ENCODE assay signal across 8 cellular contexts in genomic region chr5:150734579-150735384, GRCh38. TPM values are rescaled to one million over a fixed set of nuclear protein-coding genes. Genes with fewer than 3 reads are reported as not detected.
DNase-seq lines count a peak whose midpoint lies in the region; FAIRE-seq and TF ChIP-seq lines count a peak whose summit lies in the region.

No MANE protein-coding gene starts in this region.

- peaks cover 63% of the 10 kb centered on the region for H3K36me3 Mint-ChIP-seq in mesothelial cell of epicardium

- H3K27ac ChIP-seq in HEK293 (ENCODE audit: extremely low read depth, low read depth, low read length) (no peak overlapping the region), layer of hippocampus (ENCODE audit: low read depth, low read length) (peak overlapping the region; percentile 21), hepatocyte (no peak overlapping the region)

- no peak overlapping the region for H3K4me3 Mint-ChIP-seq in mesothelial cell of epicardium

- WGBS in hepatocyte (ENCODE audit: low lambda C conversion rate, missing lambda C conversion rate) = 84% methylated on average over 7 of the region's 7 CpGs

- H4K20me1 ChIP-seq in hepatocyte (ENCODE audit: insufficient read depth, poor library complexity, severe bottlenecking) = no peaks in the 10 kb centered on the region

- H3K9me2 ChIP-seq in hepatocyte (replicated peaks; ENCODE audit: insufficient read depth) = no peaks in the 10 kb centered on the region

- H3K4me3 ChIP-seq in HEK293 (ENCODE audit: low read depth, low read length) = no peak overlapping the region
- H3K4me3 ChIP-seq in hepatocyte = no peak overlapping the region

- TF ChIP-seq CTCF in HEK293 (tag by site-specific recombination; IDR thresholded peaks at IDR 0.05) (no peak), mesothelial cell of epicardium (IDR thresholded peaks at IDR 0.05; ENCODE audit: unreplicated experiment) (no peak), hepatocyte (IDR thresholded peaks at IDR 0.05; ENCODE audit: poor library complexity) (no peak)

- no peaks in the 10 kb centered on the region; the same call in 1 of the 2 replicates for H3K9me3 ChIP-seq in HEK293 (ENCODE audit: control insufficient read depth, insufficient read depth, low read depth, low read length)
- H3K9me3 ChIP-seq in hepatocyte (ENCODE audit: low read depth) = peaks cover 7% of the 10 kb centered on the region

- H2AFZ ChIP-seq in hepatocyte = no peak overlapping the region

- no peak for FAIRE-seq in GM12892 (lab: Jason Lieb, UNC)

- H3K36me3 ChIP-seq in HEK293 (ENCODE audit: control insufficient read depth in 2 of 2, insufficient read depth in 1 of 2, low read length in 2 of 2) (peaks cover 37 to 63% of the 10 kb centered on the region in 2 experiments), hepatocyte (replicated peaks; ENCODE audit: insufficient read depth, low read depth) (peaks cover 15% of the 10 kb centered on the region)

- no peaks in the 10 kb centered on the region for H3K4me1 Mint-ChIP-seq in mesothelial cell of epicardium

- CTCF ChIA-PET in HEK293 (lab: Yijun Ruan, JAX) = interaction anchor here (0.6 to 2.7 kb wide), 4 partner anchors 17 to 378 kb away, joined by 3 to 6 read pairs (median 4); no protein-coding TSS in a partner anchor

- H3K4me2 ChIP-seq in hepatocyte = no peak overlapping the region

- no peak overlapping the region for H3K27ac Mint-ChIP-seq in mesothelial cell of epicardium

- H3K27me3 Mint-ChIP-seq in mesothelial cell of epicardium (ENCODE audit: low read depth) = no peaks in the 10 kb centered on the region

- H3K27me3 ChIP-seq in layer of hippocampus (ENCODE audit: control insufficient read depth, insufficient read depth, low read length) = no peaks in the 10 kb centered on the region
- H3K27me3 ChIP-seq in hepatocyte = no peaks in the 10 kb centered on the region

- DNase-seq in GM12892 (ENCODE audit: insufficient read length) (peak; percentile 11), SIG-M5 treated with dmso at 0.1 percent for 504 hours (lab: John Stamatoyannopoulos, UW; ENCODE audit: unreplicated experiment) (peak; percentile 88), COLO829 (ENCODE audit: low spot score) (no peak), mesothelial cell of epicardium (ENCODE audit: low spot score in 2 of 2, unreplicated experiment in 2 of 2) (no peak), hepatocyte (ENCODE audit: low spot score) (no peak), mesenteric fat pad (ENCODE audit: low spot score) (no peak)

- H3K9me3 Mint-ChIP-seq in mesothelial cell of epicardium = peaks cover 19% of the 10 kb centered on the region

- H3K79me2 ChIP-seq in hepatocyte = peaks cover 58% of the 10 kb centered on the region

- no peaks in the 10 kb centered on the region for H3K4me1 ChIP-seq in HEK293 (ENCODE audit: control insufficient read depth, insufficient read depth, low read length)
- no peaks in the 10 kb centered on the region for H3K4me1 ChIP-seq in hepatocyte (ENCODE audit: insufficient read depth)

- POLR2A ChIA-PET in HEK293 (lab: Yijun Ruan, JAX) = no interaction called here

- TF ChIP-seq POLR2A in GM12892 (IDR thresholded peaks at IDR 0.05; ENCODE audit: low read depth, low read length) = no peak

TF ChIP-seq in HEK293, 187 proteins besides CTCF, POLR2A, EP300 and RAD21:
- TF ChIP-seq FEZF1 (tag by site-specific recombination; IDR thresholded peaks at IDR 0.05) (peak; percentile 12; the same call in 1 of the 2 replicates), ZNF239 (tag by site-specific recombination; IDR thresholded peaks at IDR 0.05) (no peak)
TF ChIP-seq in HEK293: peak in this region for 1.

RNA-seq across cellular contexts. Expression of gene DCTN4, which starts 24.0 kb away (rescaled TPM):
- polyA plus RNA-seq in GM12892 (2012; ENCODE audit: missing spikeins) = 19.5 TPM
- total RNA-seq in mesothelial cell of epicardium (75.7 to 82.4 TPM (median 76.1 TPM) in 3 replicates), hepatocyte (50.0 and 63.9 TPM in 2 replicates), mesenteric fat pad (75.5 TPM)
- polyA plus RNA-seq in hepatocyte = 18.3 and 22.9 TPM in 2 replicates

RNA-seq across cellular contexts. Expression of gene RBM22, which starts 33.9 kb away (rescaled TPM):
- 36.5 TPM for polyA plus RNA-seq in GM12892 (2012; ENCODE audit: missing spikeins)
- total RNA-seq in mesothelial cell of epicardium = 64.3 to 66.8 TPM (median 66.7 TPM) in 3 replicates
- total RNA-seq in hepatocyte = 39.3 and 42.6 TPM in 2 replicates
- 32.9 and 38.6 TPM in 2 replicates for polyA plus RNA-seq in hepatocyte
- total RNA-seq in mesenteric fat pad = 44.1 TPM

RNA-seq across cellular contexts. Expression of gene SMIM3, which starts 43.8 kb away (rescaled TPM):
- 11.5 TPM for polyA plus RNA-seq in GM12892 (2012; ENCODE audit: missing spikeins)
- total RNA-seq in mesothelial cell of epicardium (42.7 to 46.3 TPM (median 45.4 TPM) in 3 replicates), hepatocyte (47.7 and 52.2 TPM in 2 replicates), mesenteric fat pad (177 TPM)
- 44.2 and 45.5 TPM in 2 replicates for polyA plus RNA-seq in hepatocyte

Comparison
In these comparisons a context has a peak if more than half of its experiments do, and no peak if none do; other contexts are left out.
1. DNase-seq: peak in GM12892 (single experiment) and SIG-M5 treated with dmso at 0.1 percent for 504 hours (single experiment); none in COLO829 (single experiment), mesothelial cell of epicardium (0 of 2), hepatocyte (single experiment) and mesenteric fat pad (single experiment).